In genomic region chr5:10528056-10528816, GRCh38 we compare ENCODE assay signal across 11 cellular contexts. TPM values are rescaled to one million over a fixed set of nuclear protein-coding genes. Genes with fewer than 3 reads are reported as not detected.
DNase-seq lines count a peak whose midpoint lies in the region; ATAC-seq and TF ChIP-seq lines count a peak whose summit lies in the region.
"Had no signal": no experiment of that assay in that cellular context is flagged by ENCODE, and none has a peak within 500 bp of the region (broad histone marks: within the 10 kb centered on the region; RNA-seq: fewer than 3 reads in every experiment).

No MANE protein-coding gene starts in this region.

- H3K4me3 ChIP-seq in HFF-Myc (replicated peaks; ENCODE audit: low read depth, low read length) (no peak overlapping the region), foreskin fibroblast (ENCODE audit: low read depth in 1 of 2, low read length in 2 of 2) (peak overlapping the region in 1 of 2 donors; percentile 35), transverse colon (no peak overlapping the region), thyroid gland (replicated peaks in 1 of 3) (no peak overlapping the region)

- no peak overlapping the region for H3K27ac ChIP-seq in transverse colon
- H3K27ac ChIP-seq in thyroid gland, result no peak overlapping the region

- ATAC-seq in GM21737 (IDR thresholded peaks at IDR 0.05; ENCODE audit: unreplicated experiment), result no peak
- ATAC-seq: left colon had no signal

- in situ Hi-C loops in transverse colon (cut with MboI; ENCODE audit: low pct_ligation_motif_present in 1 of 4, low pct_unique_long_range_greater_than_20kb in 1 of 4, low sequenced_read_pairs in 3 of 4), result no loop called here

- no peak for TF ChIP-seq POLR2A in transverse colon (IDR thresholded peaks at IDR 0.05)
- no peak for TF ChIP-seq POLR2A in thyroid gland (IDR thresholded peaks at IDR 0.05)

- H3K27me3 ChIP-seq in transverse colon (peaks cover 3% of the 10 kb centered on the region), thyroid gland (no peaks in the 10 kb centered on the region)

- TF ChIP-seq CTCF in HFF-Myc (IDR thresholded peaks at IDR 0.05; ENCODE audit: low read depth, low read length, missing control alignments) (peak; percentile 54), foreskin fibroblast (IDR thresholded peaks at IDR 0.05; ENCODE audit: low read depth, low read length) (no peak), transverse colon (IDR thresholded peaks at IDR 0.05) (no peak), thyroid gland (IDR thresholded peaks at IDR 0.05) (no peak)

- no peaks in the 10 kb centered on the region for H3K36me3 ChIP-seq in transverse colon
- H3K36me3 ChIP-seq in thyroid gland, result no peaks in the 10 kb centered on the region

- H3K4me1 ChIP-seq in transverse colon (no peaks in the 10 kb centered on the region), thyroid gland (no peaks in the 10 kb centered on the region)

- intact Hi-C loops in transverse colon (cut with DNase I; ENCODE audit: low total_unique reads) (no loop called here), thyroid gland (cut with DNase I) (no loop called here)

- H3K9me3 ChIP-seq in transverse colon (no peaks in the 10 kb centered on the region), thyroid gland (no peaks in the 10 kb centered on the region)

- DNase-seq in D341Med (ENCODE audit: low spot score) (peak; percentile 66), HFF-Myc (ENCODE audit: extremely low read depth, low read depth) (peak; percentile 77), SHP77 treated with DMSO at 0.1 percent for 48 hours (lab: John Stamatoyannopoulos, UW) (peak; percentile 48), foreskin fibroblast (peak; percentile 46 to 77), islet precursor cell (no peak), transverse colon (no peak), thyroid gland (no peak)
- DNase-seq: activated CD4-positive, alpha-beta T cell treated with anti-CD3 and anti-CD28 coated beads for 4 hours; stimulated activated CD4-positive, alpha-beta T cell treated with anti-CD3 and anti-CD28 coated beads, Interleukin-12 subunit alpha, Interleukin-12 subunit beta, amount 100 ng/mL, for 4 hours had no signal

- no peak for TF ChIP-seq EP300 in transverse colon (IDR thresholded peaks at IDR 0.05; ENCODE audit: low read depth)

- WGBS in transverse colon (ENCODE audit: low coverage in 1 of 2), 2 donors, result 76 to 79% methylated on average over 6 to 9 of the region's 9 CpGs
- WGBS in thyroid gland, 2 donors, result 75 to 81% methylated on average over 9 of the region's 9 CpGs

RNA-seq across cellular contexts. Expression of gene ANKRD33B, which starts 35.6 kb away (rescaled TPM):
- total RNA-seq in transverse colon (1 to 10 TPM in 3 of 4 donors, under 1 TPM in 1; 0.20 to 3.2 (median 1.4) TPM), thyroid gland (1 to 10 TPM in 3 of 4 donors, under 1 TPM in 1; 0.67 to 1.6 (median 1.1) TPM)

Comparison
In these comparisons a context has a peak if more than half of its experiments do, and no peak if none do; other contexts are left out.
1. DNase-seq: peak in D341Med (single experiment), HFF-Myc (single experiment), SHP77 treated with DMSO at 0.1 percent for 48 hours (single experiment) and foreskin fibroblast (2 of 2); none in islet precursor cell (single experiment), transverse colon (single experiment) and thyroid gland (0 of 2).